Comparison of ENCODE assay signal across 7 cellular contexts in genomic region chr4:9866931-9867330, GRCh38.
"Had no signal": no experiment of that assay in that cellular context is flagged by ENCODE, and none has a peak within 500 bp of the region (broad histone marks: within the 10 kb centered on the region; RNA-seq: fewer than 3 reads in every experiment).

No MANE protein-coding gene starts in this region.

- ATAC-seq: HCT116 had no signal

- DNase-seq: GM23248, GOT3, H7, HFFc6, KBM-7 had no signal

- H3K27ac ChIP-seq: GM23248, HL-60 had no signal
